In the genomic region with DNA sequence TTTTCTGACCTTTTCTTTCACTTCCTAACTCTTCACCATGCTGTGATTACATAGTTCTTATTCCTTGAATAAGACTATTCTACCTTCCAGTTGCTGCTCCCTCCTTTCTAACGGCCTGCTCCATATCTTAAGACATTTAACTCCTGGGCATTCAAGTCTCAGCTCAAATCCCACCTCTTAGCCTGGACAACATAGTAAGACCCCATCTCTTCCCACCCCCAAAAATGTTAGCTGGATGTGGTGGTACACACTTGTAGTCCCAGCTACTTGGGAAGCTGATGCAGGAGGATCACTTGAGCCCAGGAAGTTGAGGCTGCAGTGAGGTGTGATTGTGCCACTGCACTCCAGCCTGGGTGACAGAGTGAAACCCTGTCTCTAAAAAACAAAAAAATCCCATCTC, we compare ENCODE assay signal across 13 cellular contexts.
"Had no signal": no experiment of that assay in that cellular context is flagged by ENCODE, and none has a peak within 500 bp of the region (broad histone marks: within the 10 kb centered on the region; RNA-seq: fewer than 3 reads in every experiment).

No MANE protein-coding gene starts in this region.

- H3K9me3 ChIP-seq: body of pancreas had no signal

- H3K4me3 Mint-ChIP-seq: dendritic cell treated with granulocyte-macrophage colony-stimulating factor and Interleukin-4, amounts not matched to agents 40 ng/mL and 50 ng/mL, for 4 days; effector memory CD8-positive, alpha-beta T cell; stimulated activated memory B cell treated with anti-CD40 and anti-IgM and Interleukin-4, amounts not matched to agents 10 μg/mL and 1 μg/mL and 100 μg/mL, for 72 hours had no signal

- ATAC-seq: body of pancreas; effector memory CD8-positive, alpha-beta T cell; right cardiac atrium; stimulated activated memory B cell treated with anti-CD40 and anti-IgM and Interleukin-4, amounts not matched to agents 10 μg/mL and 1 μg/mL and 100 μg/mL, for 72 hours had no signal

- H3K9me3 Mint-ChIP-seq: dendritic cell treated with granulocyte-macrophage colony-stimulating factor and Interleukin-4, amounts not matched to agents 40 ng/mL and 50 ng/mL, for 4 days; effector memory CD8-positive, alpha-beta T cell; stimulated activated memory B cell treated with anti-CD40 and anti-IgM and Interleukin-4, amounts not matched to agents 10 μg/mL and 1 μg/mL and 100 μg/mL, for 72 hours had no signal

- H3K27ac Mint-ChIP-seq: effector memory CD8-positive, alpha-beta T cell; stimulated activated memory B cell treated with anti-CD40 and anti-IgM and Interleukin-4, amounts not matched to agents 10 μg/mL and 1 μg/mL and 100 μg/mL, for 72 hours had no signal

- H3K27me3 ChIP-seq: body of pancreas had no signal

- DNase-seq: activated CD4-positive, alpha-beta T cell treated with anti-CD3 and anti-CD28 coated beads for 4 hours; activated naive CD4-positive, alpha-beta T cell treated with anti-CD3 and anti-CD28 coated beads, Interleukin-2, amount 50 U/mL, for 16 hours; body of pancreas; effector memory CD8-positive, alpha-beta T cell; erythroblast; posterior cingulate gyrus; right cardiac atrium; stimulated activated CD4-positive, alpha-beta T cell treated with anti-CD3 and anti-CD28 coated beads, Interleukin-1b, Interleukin-23, amount 100 ng/mL, for 48 hours; substantia nigra; T1000; WERI-Rb-1 had no signal

- H3K27me3 Mint-ChIP-seq: dendritic cell treated with granulocyte-macrophage colony-stimulating factor and Interleukin-4, amounts not matched to agents 40 ng/mL and 50 ng/mL, for 4 days; effector memory CD8-positive, alpha-beta T cell; stimulated activated memory B cell treated with anti-CD40 and anti-IgM and Interleukin-4, amounts not matched to agents 10 μg/mL and 1 μg/mL and 100 μg/mL, for 72 hours had no signal

- H3K4me1 Mint-ChIP-seq: stimulated activated memory B cell treated with anti-CD40 and anti-IgM and Interleukin-4, amounts not matched to agents 10 μg/mL and 1 μg/mL and 100 μg/mL, for 72 hours had no signal

- H3K4me3 ChIP-seq: body of pancreas had no signal

- H3K27ac ChIP-seq: body of pancreas, WERI-Rb-1 had no signal
